8 cellular contexts compared by ENCODE assay signal in the genomic region with DNA sequence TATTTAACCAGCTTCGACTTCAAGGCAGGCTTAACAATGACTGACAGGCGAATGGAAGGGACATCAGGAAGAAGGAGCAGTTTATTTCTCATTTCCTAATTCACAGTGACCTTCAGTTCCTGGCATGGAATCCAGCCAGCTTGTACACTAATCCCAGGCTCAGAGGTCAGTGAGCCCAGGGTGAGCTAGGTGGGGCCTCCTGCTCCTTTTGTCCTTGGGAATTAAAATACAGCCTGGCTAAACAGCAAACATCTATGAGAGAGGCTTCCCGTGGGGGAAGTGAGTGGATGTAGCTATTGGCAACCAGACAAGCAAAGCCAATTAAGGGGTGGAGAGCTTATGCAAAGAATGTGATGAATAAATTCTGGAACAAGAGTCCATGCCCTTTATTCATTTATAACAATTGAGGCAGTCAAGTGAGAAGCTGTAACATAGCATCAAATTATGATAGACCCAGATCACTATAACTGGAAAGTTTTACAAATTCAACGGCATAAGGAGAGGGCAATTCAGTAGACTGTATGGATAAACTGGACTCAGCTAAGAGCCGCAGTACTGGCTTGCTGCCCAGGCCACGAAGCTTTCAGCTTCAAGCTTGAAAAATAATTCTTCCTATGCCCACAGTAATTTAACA. TPM values are rescaled to one million over a fixed set of nuclear protein-coding genes. Genes with fewer than 3 reads are reported as not detected.
DNase-seq lines count a peak whose midpoint lies in the region; ATAC-seq, FAIRE-seq and TF ChIP-seq lines count a peak whose summit lies in the region.

No MANE protein-coding gene starts in this region.

- DNase-seq in H54 (ENCODE audit: insufficient read length, low spot score) (peak; percentile 47), NCI-H82 (lab: John Stamatoyannopoulos, UW) (peak; percentile 99), Karpas-422 (no peak), islet precursor cell (no peak)
- DNase-seq in stimulated activated CD8-positive, alpha-beta memory T cell treated with anti-CD3 and anti-CD28 coated beads, Interleukin-4, amount 100 ng/mL, for 48 hours: no peak

- 82 to 91% methylated on average over 6 of the region's 6 CpGs for WGBS in ectodermal cell, 2 experiments

- no peak overlapping the region for H3K9ac ChIP-seq in Karpas-422 (ENCODE audit: low read length)

- H3K4me1 ChIP-seq in ectodermal cell (ENCODE audit: control insufficient read depth, insufficient read depth, low read length) (peaks cover 12% of the 10 kb centered on the region), muscle layer of duodenum (ENCODE audit: control insufficient read depth in 1 of 2, insufficient read depth in 2 of 2, low read length in 2 of 2) (peaks cover 14 to 22% of the 10 kb centered on the region in 2 donors), Karpas-422 (ENCODE audit: low read length) (no peaks in the 10 kb centered on the region)

- no peak for TF ChIP-seq POLR2A in H54 (IDR thresholded peaks at IDR 0.05; ENCODE audit: low read depth, low read length)

- H3K36me3 ChIP-seq in ectodermal cell (ENCODE audit: control insufficient read depth, insufficient read depth, low read length): peaks cover 18% of the 10 kb centered on the region
- peaks cover 25 to 36% of the 10 kb centered on the region in 2 donors for H3K36me3 ChIP-seq in muscle layer of duodenum (ENCODE audit: control insufficient read depth in 1 of 2, insufficient read depth in 2 of 2, low read length in 2 of 2)
- H3K36me3 ChIP-seq in Karpas-422 (ENCODE audit: insufficient read depth, low read length): peaks cover 44% of the 10 kb centered on the region; the same call in 1 of the 2 replicates

- ATAC-seq in GM21447 (IDR thresholded peaks at IDR 0.05; ENCODE audit: unreplicated experiment): no peak

- no peaks in the 10 kb centered on the region for H3K9me2 ChIP-seq in Karpas-422 (replicated peaks; ENCODE audit: insufficient read depth, low read length)

- H3K27ac ChIP-seq in ectodermal cell (ENCODE audit: insufficient read depth, low read depth, low read length, poor library complexity, severe bottlenecking): peak overlapping the region; percentile 53
- peak overlapping the region; percentile 71 for H3K27ac ChIP-seq in muscle layer of duodenum (ENCODE audit: low read length)
- no peak overlapping the region for H3K27ac ChIP-seq in Karpas-422 (ENCODE audit: low read length)

- H3K9me3 ChIP-seq in ectodermal cell (ENCODE audit: control insufficient read depth, low read length) (no peaks in the 10 kb centered on the region), muscle layer of duodenum (ENCODE audit: control insufficient read depth in 1 of 2, low read length in 2 of 2) (no peaks in the 10 kb centered on the region), Karpas-422 (ENCODE audit: low read length) (no peaks in the 10 kb centered on the region)

- H2AFZ ChIP-seq in Karpas-422 (ENCODE audit: low read length): no peak overlapping the region

- H3K79me2 ChIP-seq in Karpas-422 (ENCODE audit: low read length): no peaks in the 10 kb centered on the region

- H3K27me3 ChIP-seq in ectodermal cell (ENCODE audit: control insufficient read depth, insufficient read depth, low read length, poor library complexity, severe bottlenecking): no peaks in the 10 kb centered on the region
- no peaks in the 10 kb centered on the region for H3K27me3 ChIP-seq in muscle layer of duodenum (ENCODE audit: low read depth, low read length)
- no peaks in the 10 kb centered on the region for H3K27me3 ChIP-seq in Karpas-422 (ENCODE audit: low read length)

- no peaks in the 10 kb centered on the region for H4K20me1 ChIP-seq in Karpas-422 (ENCODE audit: insufficient read depth, low read depth, low read length)

- H3K4me2 ChIP-seq in Karpas-422 (ENCODE audit: low read depth, low read length, poor library complexity, severe bottlenecking): no peak overlapping the region

- no peak for FAIRE-seq in H54 (lab: Jason Lieb, UNC)

- no peak overlapping the region for H3K4me3 ChIP-seq in ectodermal cell (ENCODE audit: insufficient read depth, low read depth, low read length)
- H3K4me3 ChIP-seq in muscle layer of duodenum (ENCODE audit: low read depth in 1 of 2, low read length in 2 of 2): peak overlapping the region in 1 of 2 donors; percentile 3
- H3K4me3 ChIP-seq in Karpas-422 (ENCODE audit: low read length): no peak overlapping the region

RNA-seq across cellular contexts. Expression of gene STK17A, which starts 57.1 kb away (rescaled TPM):
- polyA plus RNA-seq in ectodermal cell (2013, experiment 1 of 4): 8.2 TPM
- 7.2 TPM for polyA plus RNA-seq in ectodermal cell (2013, experiment 2 of 4)
- 5.5 TPM for polyA plus RNA-seq in ectodermal cell (2013, experiment 3 of 4)
- polyA plus RNA-seq in ectodermal cell (2013, experiment 4 of 4): 6.7 TPM
- 8.2 and 8.8 TPM in 2 replicates for total RNA-seq in Karpas-422 (2014; rRNA removed; shearing (Covaris generic); ENCODE audit: low replicate concordance)

Comparison
In these comparisons a context has a peak if more than half of its experiments do, and no peak if none do; other contexts are left out.
1. DNase-seq: peak in H54 (single experiment) and NCI-H82 (single experiment); none in Karpas-422 (single experiment), islet precursor cell (single experiment) and stimulated activated CD8-positive, alpha-beta memory T cell treated with anti-CD3 and anti-CD28 coated beads, Interleukin-4, amount 100 ng/mL, for 48 hours (single experiment).